13 cellular contexts compared by ENCODE assay signal in the genomic region with DNA sequence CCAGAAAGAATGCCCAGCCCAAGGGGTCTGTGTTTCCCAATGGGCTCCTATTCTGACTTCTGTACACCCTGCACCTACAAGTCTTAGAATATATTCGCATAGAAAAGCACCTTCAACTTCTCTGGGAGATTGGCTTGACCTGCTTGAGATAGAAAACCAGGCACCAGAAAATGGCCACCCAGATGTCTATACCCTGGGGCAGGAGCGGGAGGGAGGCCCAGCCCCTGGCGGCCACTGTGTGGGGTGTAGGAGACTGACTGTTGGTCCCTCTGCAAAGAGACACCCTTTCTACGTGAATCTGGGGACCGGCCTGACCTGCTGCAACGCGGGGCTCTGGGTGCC. TPM values are rescaled to one million over a fixed set of nuclear protein-coding genes. Genes with fewer than 3 reads are reported as not detected.
DNase-seq lines count a peak whose midpoint lies in the region; ATAC-seq, FAIRE-seq and TF ChIP-seq lines count a peak whose summit lies in the region.
"Had no signal": no experiment of that assay in that cellular context is flagged by ENCODE, and none has a peak within 500 bp of the region (broad histone marks: within the 10 kb centered on the region; RNA-seq: fewer than 3 reads in every experiment).

No MANE protein-coding gene starts in this region.

- H3K27ac ChIP-seq in RWPE1, result peak overlapping the region; percentile 19; the same call in 1 of the 2 replicates
- H3K27ac ChIP-seq: A549, PC-9 had no signal

- TF ChIP-seq POLR2A in GM12892 (IDR thresholded peaks at IDR 0.05; ENCODE audit: low read depth, low read length), result no peak

- POLR2A ChIA-PET in RWPE1 (lab: Yijun Ruan, JAX; ENCODE audit: low non-redundant PET), result no interaction called here

- DNase-seq in 8988T (peak; percentile 16), GM12892 (ENCODE audit: insufficient read length) (peak; percentile 20), RWPE1 (ENCODE audit: low spot score) (no peak), DMS53 (lab: John Stamatoyannopoulos, UW) (no peak), HuH-7 (ENCODE audit: low spot score) (no peak)
- DNase-seq: DMS79 treated with DMSO at 0.1 percent for 48 hours, GDM1, NCI-H2107, NCI-H69, PC-9 had no signal

- no peak for FAIRE-seq in GM12892 (lab: Jason Lieb, UNC)
- FAIRE-seq: A549 had no signal

- ATAC-seq in GM19463 (IDR thresholded peaks at IDR 0.05; ENCODE audit: unreplicated experiment), result no peak
- ATAC-seq: Right ventricle myocardium inferior had no signal

- TF ChIP-seq CTCF in RWPE1 (conservative IDR thresholded peaks at IDR 0.05; ENCODE audit: low read depth), result no peak

- CTCF ChIA-PET in RWPE1 (lab: Yijun Ruan, JAX), result no interaction called here

RNA-seq across cellular contexts. Expression of a gene that starts 8.5 kb away (rescaled TPM):
- 6.6 TPM for polyA plus RNA-seq in GM12892 (2012; ENCODE audit: missing spikeins)

RNA-seq across cellular contexts. Expression of a gene that starts 10.9 kb away (rescaled TPM):
- 32.5 TPM for polyA plus RNA-seq in GM12892 (2012; ENCODE audit: missing spikeins)

RNA-seq across cellular contexts. Expression of a gene that starts 24.8 kb away (rescaled TPM):
- polyA plus RNA-seq in GM12892 (2012; ENCODE audit: missing spikeins), result 19.7 TPM

RNA-seq across cellular contexts. Expression of a gene that starts 48.1 kb away (rescaled TPM):
- 7.9 TPM for polyA plus RNA-seq in GM12892 (2012; ENCODE audit: missing spikeins)

RNA-seq across cellular contexts. Expression of a gene that starts 56.8 kb away (rescaled TPM):
- polyA plus RNA-seq in GM12892 (2012; ENCODE audit: missing spikeins), result 21.2 TPM

Comparison
In these comparisons a context has a peak if more than half of its experiments do, and no peak if none do; other contexts are left out.
1. DNase-seq: peak in 8988T (single experiment) and GM12892 (single experiment); none in RWPE1 (single experiment), DMS53 (single experiment) and HuH-7 (single experiment).